35 cellular contexts compared by ENCODE assay signal in genomic region chr19:15893498-15893897, GRCh38. TPM values are rescaled to one million over a fixed set of nuclear protein-coding genes. Genes with fewer than 3 reads are reported as not detected.
"Had no signal": no experiment of that assay in that cellular context is flagged by ENCODE, and none has a peak within 500 bp of the region (broad histone marks: within the 10 kb centered on the region; RNA-seq: fewer than 3 reads in every experiment).

No MANE protein-coding gene starts in this region.

- H3K36me3 Mint-ChIP-seq: activated naive CD4-positive, alpha-beta T cell treated with anti-CD3 and anti-CD28 coated beads, Interleukin-2, amount 50 U/mL, for 24 hours; stimulated activated naive B cell treated with anti-CD40 and anti-IgM and Interleukin-4, amounts not matched to agents 10 μg/mL and 1 μg/mL and 100 μg/mL, for 72 hours had no signal

- H3K27me3 Mint-ChIP-seq: dendritic cell treated with granulocyte-macrophage colony-stimulating factor and Interleukin-4, amounts not matched to agents 40 ng/mL and 50 ng/mL, for 4 days had no signal

- H3K4me1 ChIP-seq: esophagus squamous epithelium, heart right ventricle, left ventricle myocardium inferior, pancreas, prostate gland, sigmoid colon, stomach, thyroid gland, upper lobe of right lung had no signal

- ATAC-seq: activated naive CD8-positive, alpha-beta T cell treated with anti-CD3 and anti-CD28 coated beads, Interleukin-2, amount 50 U/mL, for 24 hours; activated T-cell treated with anti-CD3 and anti-CD28 coated beads, Interleukin-2, amount 50 U/mL, for 4 hours; activated T-helper 17 cell treated with anti-CD3 and anti-CD28 coated beads, Interleukin-2, amount 50 U/mL, for 72 hours; heart right ventricle; naive thymus-derived CD4-positive, alpha-beta T cell; pancreas; stimulated activated naive B cell treated with anti-CD40 and anti-IgM and Interleukin-4, amounts not matched to agents 10 μg/mL and 1 μg/mL and 100 μg/mL, for 72 hours; upper lobe of right lung had no signal

- H3K4me1 Mint-ChIP-seq: activated CD4-positive, alpha-beta memory T cell treated with anti-CD3 and anti-CD28 coated beads, Interleukin-2, amount 10 ng/mL, durations not matched to agents 7 days and 5 days; activated naive CD4-positive, alpha-beta T cell treated with anti-CD3 and anti-CD28 coated beads, Interleukin-2, amount 50 U/mL, for 24 hours; activated naive CD8-positive, alpha-beta T cell treated with anti-CD3 and anti-CD28 coated beads, Interleukin-2, amount 50 U/mL, for 24 hours; activated T-helper 17 cell treated with anti-CD3 and anti-CD28 coated beads, Interleukin-2, amount 50 U/mL, for 72 hours; endodermal cell; stimulated activated naive B cell treated with anti-CD40 and anti-IgM and Interleukin-4, amounts not matched to agents 10 μg/mL and 1 μg/mL and 100 μg/mL, for 72 hours had no signal

- H3K27ac ChIP-seq: esophagus squamous epithelium, heart right ventricle, left ventricle myocardium inferior, pancreas, prostate gland, sigmoid colon, stomach, thyroid gland, upper lobe of right lung, VCaP had no signal

- H3K36me3 ChIP-seq: esophagus squamous epithelium, heart right ventricle, left ventricle myocardium inferior, pancreas, prostate gland, sigmoid colon, stomach, thyroid gland, upper lobe of right lung had no signal

- H3K4me3 ChIP-seq: esophagus squamous epithelium, heart right ventricle, left ventricle myocardium inferior, lung, pancreas, prostate gland, sigmoid colon, smooth muscle cell, stomach, thyroid gland, upper lobe of right lung had no signal

- H3K9me3 ChIP-seq: esophagus squamous epithelium, pancreas, prostate gland, sigmoid colon, thyroid gland, upper lobe of right lung had no signal

- DNase-seq: activated CD4-positive, alpha-beta memory T cell treated with anti-CD3 and anti-CD28 coated beads, Interleukin-2, amount 10 ng/mL, durations not matched to agents 7 days and 5 days; activated CD4-positive, alpha-beta T cell treated with anti-CD3 and anti-CD28 coated beads for 48 hours; activated gamma-delta T cell treated with Interleukin-2 at 50 U/mL for 16 hours; activated naive CD8-positive, alpha-beta T cell treated with anti-CD3 and anti-CD28 coated beads, Interleukin-2, amount 50 U/mL, for 24 hours; activated T-cell treated with anti-CD3 and anti-CD28 coated beads, Interleukin-2, amount 50 U/mL, for 4 hours; amygdala; central memory CD4-positive, alpha-beta T cell; endodermal cell; esophagus squamous epithelium; foreskin melanocyte; heart right ventricle; kidney glomerular epithelial cell; left ventricle myocardium inferior; naive thymus-derived CD4-positive, alpha-beta T cell; nucleus accumbens; pancreas; retina; sigmoid colon; stimulated activated CD4-positive, alpha-beta T cell treated with anti-CD3 and anti-CD28 coated beads, Interleukin-15, amount 100 ng/mL, for 24 hours; stimulated activated CD4-positive, alpha-beta T cell treated with anti-CD3 and anti-CD28 coated beads, Interleukin-2, amount 100 ng/mL, for 24 hours; stimulated activated naive B cell treated with anti-CD40 and anti-IgM and Interleukin-4, amounts not matched to agents 10 μg/mL and 1 μg/mL and 100 μg/mL, for 72 hours; stomach; T-helper 9 cell; thyroid gland; upper lobe of right lung had no signal

- H3K27me3 ChIP-seq: pancreas, thyroid gland, upper lobe of right lung had no signal

- H3K4me3 Mint-ChIP-seq: activated CD4-positive, alpha-beta memory T cell treated with anti-CD3 and anti-CD28 coated beads, Interleukin-2, amount 10 ng/mL, durations not matched to agents 7 days and 5 days; activated naive CD4-positive, alpha-beta T cell treated with anti-CD3 and anti-CD28 coated beads, Interleukin-2, amount 50 U/mL, for 24 hours; activated naive CD8-positive, alpha-beta T cell treated with anti-CD3 and anti-CD28 coated beads, Interleukin-2, amount 50 U/mL, for 24 hours; activated T-cell treated with anti-CD3 and anti-CD28 coated beads, Interleukin-2, amount 50 U/mL, for 4 hours; activated T-helper 17 cell treated with anti-CD3 and anti-CD28 coated beads, Interleukin-2, amount 50 U/mL, for 72 hours; dendritic cell treated with granulocyte-macrophage colony-stimulating factor and Interleukin-4, amounts not matched to agents 40 ng/mL and 50 ng/mL, for 4 days; endodermal cell; naive thymus-derived CD4-positive, alpha-beta T cell; stimulated activated naive B cell treated with anti-CD40 and anti-IgM and Interleukin-4, amounts not matched to agents 10 μg/mL and 1 μg/mL and 100 μg/mL, for 72 hours; T-helper 1 cell treated with Interleukin-12 subunit alpha and Interleukin-12 subunit beta and Interleukin-4 antibody, amounts not matched to agents 30 μg/mL and 1 μg/mL, for 36 hours had no signal

- H3K27ac Mint-ChIP-seq: activated CD4-positive, alpha-beta memory T cell treated with anti-CD3 and anti-CD28 coated beads, Interleukin-2, amount 10 ng/mL, durations not matched to agents 7 days and 5 days; activated naive CD4-positive, alpha-beta T cell treated with anti-CD3 and anti-CD28 coated beads, Interleukin-2, amount 50 U/mL, for 24 hours; activated naive CD8-positive, alpha-beta T cell treated with anti-CD3 and anti-CD28 coated beads, Interleukin-2, amount 50 U/mL, for 24 hours; activated T-helper 17 cell treated with anti-CD3 and anti-CD28 coated beads, Interleukin-2, amount 50 U/mL, for 72 hours; dendritic cell treated with granulocyte-macrophage colony-stimulating factor and Interleukin-4, amounts not matched to agents 40 ng/mL and 50 ng/mL, for 4 days; endodermal cell; naive thymus-derived CD4-positive, alpha-beta T cell; stimulated activated naive B cell treated with anti-CD40 and anti-IgM and Interleukin-4, amounts not matched to agents 10 μg/mL and 1 μg/mL and 100 μg/mL, for 72 hours; T-helper 1 cell treated with Interleukin-12 subunit alpha and Interleukin-12 subunit beta and Interleukin-4 antibody, amounts not matched to agents 30 μg/mL and 1 μg/mL, for 36 hours had no signal

- H3K9me3 Mint-ChIP-seq: activated CD4-positive, alpha-beta memory T cell treated with anti-CD3 and anti-CD28 coated beads, Interleukin-2, amount 10 ng/mL, durations not matched to agents 7 days and 5 days; activated naive CD4-positive, alpha-beta T cell treated with anti-CD3 and anti-CD28 coated beads, Interleukin-2, amount 50 U/mL, for 24 hours; activated naive CD8-positive, alpha-beta T cell treated with anti-CD3 and anti-CD28 coated beads, Interleukin-2, amount 50 U/mL, for 24 hours; activated T-cell treated with anti-CD3 and anti-CD28 coated beads, Interleukin-2, amount 50 U/mL, for 4 hours; activated T-helper 17 cell treated with anti-CD3 and anti-CD28 coated beads, Interleukin-2, amount 50 U/mL, for 72 hours; dendritic cell treated with granulocyte-macrophage colony-stimulating factor and Interleukin-4, amounts not matched to agents 40 ng/mL and 50 ng/mL, for 4 days; endodermal cell; stimulated activated naive B cell treated with anti-CD40 and anti-IgM and Interleukin-4, amounts not matched to agents 10 μg/mL and 1 μg/mL and 100 μg/mL, for 72 hours; T-helper 1 cell treated with Interleukin-12 subunit alpha and Interleukin-12 subunit beta and Interleukin-4 antibody, amounts not matched to agents 30 μg/mL and 1 μg/mL, for 36 hours had no signal

RNA-seq across cellular contexts. Expression of gene CYP4F2, which starts 4.4 kb away (rescaled TPM):
- total RNA-seq: activated CD4-positive, alpha-beta memory T cell treated with anti-CD3 and anti-CD28 coated beads, Interleukin-2, amount 10 ng/mL, durations not matched to agents 7 days and 5 days; activated T-cell treated with anti-CD3 and anti-CD28 coated beads, Interleukin-2, amount 50 U/mL, for 4 hours; activated T-helper 17 cell treated with anti-CD3 and anti-CD28 coated beads, Interleukin-2, amount 50 U/mL, for 72 hours; endodermal cell; glomerular endothelial cell; heart right ventricle; left ventricle myocardium inferior; mesenteric fat pad; sigmoid colon; smooth muscle cell; thyroid gland; upper lobe of right lung had no signal

RNA-seq across cellular contexts. Expression of gene CYP4F11, which starts 40.8 kb away (rescaled TPM):
- total RNA-seq: activated CD4-positive, alpha-beta memory T cell treated with anti-CD3 and anti-CD28 coated beads, Interleukin-2, amount 10 ng/mL, durations not matched to agents 7 days and 5 days; activated T-helper 17 cell treated with anti-CD3 and anti-CD28 coated beads, Interleukin-2, amount 50 U/mL, for 72 hours; endodermal cell; glomerular endothelial cell; naive thymus-derived CD4-positive, alpha-beta T cell; smooth muscle cell had no signal

RNA-seq across cellular contexts. Expression of gene OR10H4, which starts 55.3 kb away (rescaled TPM):
- total RNA-seq: activated CD4-positive, alpha-beta memory T cell treated with anti-CD3 and anti-CD28 coated beads, Interleukin-2, amount 10 ng/mL, durations not matched to agents 7 days and 5 days; activated T-cell treated with anti-CD3 and anti-CD28 coated beads, Interleukin-2, amount 50 U/mL, for 4 hours; activated T-helper 17 cell treated with anti-CD3 and anti-CD28 coated beads, Interleukin-2, amount 50 U/mL, for 72 hours; endodermal cell; esophagus squamous epithelium; glomerular endothelial cell; heart right ventricle; left ventricle myocardium inferior; lung; mesenteric fat pad; naive thymus-derived CD4-positive, alpha-beta T cell; pancreas; prostate gland; sigmoid colon; smooth muscle cell; stomach; thyroid gland; upper lobe of right lung had no signal
